Comparison of ENCODE assay signal across 20 cellular contexts in genomic region chr9:22969350-22969979, GRCh38.
"Had no signal": no experiment of that assay in that cellular context is flagged by ENCODE, and none has a peak within 500 bp of the region (broad histone marks: within the 10 kb centered on the region; RNA-seq: fewer than 3 reads in every experiment).

No MANE protein-coding gene starts in this region.

- H3K9me3 ChIP-seq: gastrocnemius medialis, neutrophil, right lobe of liver, thoracic aorta, tibial nerve, upper lobe of left lung had no signal

- H3K4me1 ChIP-seq: gastrocnemius medialis, parathyroid adenoma, tibial nerve, upper lobe of left lung had no signal

- H3K4me3 Mint-ChIP-seq: effector memory CD8-positive, alpha-beta T cell; memory B cell; natural killer cell; stimulated activated naive B cell treated with anti-CD40 and anti-IgM and Interleukin-4, amounts not matched to agents 10 μg/mL and 1 μg/mL and 100 μg/mL, for 72 hours; stimulated activated naive CD8-positive, alpha-beta T cell treated with anti-CD3 and anti-CD28 coated beads, Interleukin-15, Interleukin-2, amounts not matched to agents 100 ng/mL and 50 ng/mL, for 24 hours had no signal

- DNase-seq: dermis blood vessel endothelial cell; effector memory CD8-positive, alpha-beta T cell; gastrocnemius medialis; head of caudate nucleus; natural killer cell; right lobe of liver; small intestine; stimulated activated CD4-positive, alpha-beta T cell treated with anti-CD3 and anti-CD28 coated beads, Interleukin-15, amount 100 ng/mL, for 24 hours; stimulated activated CD4-positive, alpha-beta T cell treated with anti-CD3 and anti-CD28 coated beads, Interleukin-2, amount 100 ng/mL, for 48 hours; stimulated activated naive B cell treated with anti-CD40 and anti-IgM and Interleukin-4, amounts not matched to agents 10 μg/mL and 1 μg/mL and 100 μg/mL, for 72 hours; upper lobe of left lung had no signal

- ATAC-seq: effector memory CD8-positive, alpha-beta T cell; gastrocnemius medialis; natural killer cell; stimulated activated naive B cell treated with anti-CD40 and anti-IgM and Interleukin-4, amounts not matched to agents 10 μg/mL and 1 μg/mL and 100 μg/mL, for 72 hours had no signal

- H3K4me1 Mint-ChIP-seq: memory B cell; natural killer cell; stimulated activated naive B cell treated with anti-CD40 and anti-IgM and Interleukin-4, amounts not matched to agents 10 μg/mL and 1 μg/mL and 100 μg/mL, for 72 hours had no signal

- H3K4me3 ChIP-seq: coronary artery, gastrocnemius medialis, lung, right lobe of liver, thoracic aorta, tibial nerve, upper lobe of left lung had no signal

- H3K36me3 Mint-ChIP-seq: memory B cell; natural killer cell; stimulated activated naive B cell treated with anti-CD40 and anti-IgM and Interleukin-4, amounts not matched to agents 10 μg/mL and 1 μg/mL and 100 μg/mL, for 72 hours had no signal

- H3K9ac ChIP-seq: parathyroid adenoma had no signal

- H3K27ac Mint-ChIP-seq: effector memory CD8-positive, alpha-beta T cell; memory B cell; natural killer cell; progenitor cell of endocrine pancreas; stimulated activated naive B cell treated with anti-CD40 and anti-IgM and Interleukin-4, amounts not matched to agents 10 μg/mL and 1 μg/mL and 100 μg/mL, for 72 hours; stimulated activated naive CD8-positive, alpha-beta T cell treated with anti-CD3 and anti-CD28 coated beads, Interleukin-15, Interleukin-2, amounts not matched to agents 100 ng/mL and 50 ng/mL, for 24 hours had no signal

- H3K27ac ChIP-seq: coronary artery, gastrocnemius medialis, neutrophil, parathyroid adenoma, right lobe of liver, thoracic aorta, tibial nerve, upper lobe of left lung had no signal

- H3K27me3 Mint-ChIP-seq: effector memory CD8-positive, alpha-beta T cell; memory B cell; progenitor cell of endocrine pancreas; stimulated activated naive B cell treated with anti-CD40 and anti-IgM and Interleukin-4, amounts not matched to agents 10 μg/mL and 1 μg/mL and 100 μg/mL, for 72 hours; stimulated activated naive CD8-positive, alpha-beta T cell treated with anti-CD3 and anti-CD28 coated beads, Interleukin-15, Interleukin-2, amounts not matched to agents 100 ng/mL and 50 ng/mL, for 24 hours had no signal

- H3K36me3 ChIP-seq: gastrocnemius medialis, neutrophil, right lobe of liver, thoracic aorta, tibial nerve, upper lobe of left lung had no signal

- H3K27me3 ChIP-seq: gastrocnemius medialis, neutrophil, right lobe of liver, tibial nerve, upper lobe of left lung had no signal
